9 cellular contexts compared by ENCODE assay signal in the genomic region with DNA sequence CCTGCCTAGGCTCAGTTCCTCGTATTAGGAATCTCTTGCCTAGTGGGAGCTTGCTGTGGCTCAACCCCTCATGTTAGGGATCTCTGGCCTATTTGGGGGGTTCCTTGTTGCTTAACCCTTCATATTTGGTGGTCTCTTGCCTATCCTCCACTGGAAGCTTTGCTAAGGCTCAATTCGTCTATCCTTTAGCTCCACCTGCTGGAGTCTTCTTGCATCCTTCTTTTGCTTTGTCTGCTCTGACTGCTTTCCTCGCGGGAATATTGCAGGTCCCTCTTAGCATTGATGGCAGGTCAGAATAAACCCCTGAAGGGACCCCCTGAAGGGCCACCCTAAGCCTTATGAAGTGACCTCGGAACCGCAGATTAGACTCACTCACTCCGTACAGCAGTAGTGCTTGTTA.
DNase-seq lines count a peak whose midpoint lies in the region; ATAC-seq and TF ChIP-seq lines count a peak whose summit lies in the region.
"Had no signal": no experiment of that assay in that cellular context is flagged by ENCODE, and none has a peak within 500 bp of the region (broad histone marks: within the 10 kb centered on the region; RNA-seq: fewer than 3 reads in every experiment).

No MANE protein-coding gene starts in this region.

- H3K36me3 Mint-ChIP-seq in activated CD8-positive, alpha-beta T cell treated with anti-CD3 and anti-CD28 coated beads, Interleukin-2, amount 10 ng/mL, durations not matched to agents 7 days and 5 days (ENCODE audit: low read depth) = no peaks in the 10 kb centered on the region

- H3K9me3 ChIP-seq in Loucy (ENCODE audit: insufficient read depth, low read depth, low read length) (no peaks in the 10 kb centered on the region; the same call in 1 of the 2 replicates), adipocyte (ENCODE audit: control insufficient read depth, low read length) (no peaks in the 10 kb centered on the region), mesenchymal stem cell (ENCODE audit: control insufficient read depth, low read length) (peaks cover 5% of the 10 kb centered on the region), spleen (peaks cover 4 to 51% (median 34%) of the 10 kb centered on the region in 8 donors)

- H3K18ac ChIP-seq in mesenchymal stem cell (ENCODE audit: low read depth in 1 of 2, low read length in 2 of 2) = no peak overlapping the region

- H3F3A ChIP-seq in Loucy (ENCODE audit: low read depth) = no peaks in the 10 kb centered on the region

- CTCF ChIA-PET in activated CD8-positive, alpha-beta T cell treated with anti-CD3 and anti-CD28 coated beads, Interleukin-2, amount 10 ng/mL, durations not matched to agents 7 days and 5 days (lab: Charles Lee) = no interaction called here

- WGBS in mesenchymal stem cell = 61% methylated on average over 7 of the region's 7 CpGs
- WGBS in spleen, 5 donors = 61 to 70% (median 67%) methylated on average over 7 of the region's 7 CpGs

- no peak overlapping the region for H3K27ac Mint-ChIP-seq in activated CD8-positive, alpha-beta T cell treated with anti-CD3 and anti-CD28 coated beads, Interleukin-2, amount 10 ng/mL, durations not matched to agents 7 days and 5 days

- TF ChIP-seq POLR2A in spleen (IDR thresholded peaks at IDR 0.05) = no peak

- no peaks in the 10 kb centered on the region for H3K4me1 ChIP-seq in Loucy (ENCODE audit: insufficient read depth, low read length, poor library complexity, severe bottlenecking)
- no peaks in the 10 kb centered on the region for H3K4me1 ChIP-seq in adipocyte (ENCODE audit: control insufficient read depth, insufficient read depth, low read length)
- H3K4me1 ChIP-seq in mesenchymal stem cell (ENCODE audit: control insufficient read depth, insufficient read depth, low read depth, low read length) = no peaks in the 10 kb centered on the region
- H3K4me1 ChIP-seq in spleen = no peaks in the 10 kb centered on the region

- H3K9me2 ChIP-seq in Loucy (replicated peaks; ENCODE audit: low read depth, low read length) = no peaks in the 10 kb centered on the region

- no peak overlapping the region for H2BK15ac ChIP-seq in mesenchymal stem cell (ENCODE audit: low read depth, poor library complexity, severe bottlenecking)

- H3K27ac ChIP-seq in mesenchymal stem cell (ENCODE audit: low read length, poor library complexity, severe bottlenecking) (no peak overlapping the region), spleen (no peak overlapping the region)
- H3K27ac ChIP-seq: epithelial cell of prostate had no signal

- H3K4me3 Mint-ChIP-seq in activated CD8-positive, alpha-beta T cell treated with anti-CD3 and anti-CD28 coated beads, Interleukin-2, amount 10 ng/mL, durations not matched to agents 7 days and 5 days = no peak overlapping the region

- H3K4me2 ChIP-seq in Loucy (ENCODE audit: low read depth, low read length, poor library complexity, severe bottlenecking) (no peak overlapping the region), mesenchymal stem cell (ENCODE audit: low read length, poor library complexity, severe bottlenecking) (no peak overlapping the region)

- peak; percentile 71 for DNase-seq in ELR (ENCODE audit: low read depth)
- peak; percentile 62 for DNase-seq in adipocyte (ENCODE audit: low read depth)
- peak; percentile 19 for DNase-seq in mesenchymal stem cell
- no peak for DNase-seq in spleen
- DNase-seq in activated CD8-positive, alpha-beta T cell treated with anti-CD3 and anti-CD28 coated beads, Interleukin-2, amount 10 ng/mL, durations not matched to agents 7 days and 5 days = no peak

- H3K23ac ChIP-seq in mesenchymal stem cell (ENCODE audit: low read length in 2 of 2) = no peak overlapping the region

- H4K20me1 ChIP-seq in Loucy (ENCODE audit: insufficient read depth, low read length, poor library complexity, severe bottlenecking) = no peaks in the 10 kb centered on the region

- no peak overlapping the region for H4K91ac ChIP-seq in mesenchymal stem cell (ENCODE audit: low read length)

- H2BK120ac ChIP-seq in mesenchymal stem cell (ENCODE audit: low read depth, low read length) = no peak overlapping the region

- no peak overlapping the region for H2BK12ac ChIP-seq in mesenchymal stem cell (ENCODE audit: low read length in 2 of 2)

- H3K9me3 Mint-ChIP-seq in activated CD8-positive, alpha-beta T cell treated with anti-CD3 and anti-CD28 coated beads, Interleukin-2, amount 10 ng/mL, durations not matched to agents 7 days and 5 days (ENCODE audit: insufficient read depth) = peaks cover 7% of the 10 kb centered on the region

- no peaks in the 10 kb centered on the region for H3K4me1 Mint-ChIP-seq in activated CD8-positive, alpha-beta T cell treated with anti-CD3 and anti-CD28 coated beads, Interleukin-2, amount 10 ng/mL, durations not matched to agents 7 days and 5 days (ENCODE audit: low read depth)

- no peaks in the 10 kb centered on the region for H3K27me3 Mint-ChIP-seq in activated CD8-positive, alpha-beta T cell treated with anti-CD3 and anti-CD28 coated beads, Interleukin-2, amount 10 ng/mL, durations not matched to agents 7 days and 5 days (ENCODE audit: low read depth)

- H3K27me3 ChIP-seq in Loucy (ENCODE audit: insufficient read depth, low read length, poor library complexity, severe bottlenecking) (no peaks in the 10 kb centered on the region), adipocyte (replicated peaks; ENCODE audit: control insufficient read depth, insufficient read depth, low read length) (no peaks in the 10 kb centered on the region), mesenchymal stem cell (ENCODE audit: control insufficient read depth in 1 of 2, insufficient read depth in 1 of 2, low read length in 2 of 2) (no peaks in the 10 kb centered on the region), spleen (replicated peaks in 1 of 7) (no peaks in the 10 kb centered on the region)

- no peak overlapping the region for H2AK5ac ChIP-seq in mesenchymal stem cell (ENCODE audit: low read length, severe bottlenecking)

- peak; percentile 90 for TF ChIP-seq CTCF in Loucy (conservative IDR thresholded peaks at IDR 0.05; ENCODE audit: low read length)
- TF ChIP-seq CTCF in spleen (IDR thresholded peaks at IDR 0.05 in 8 of 11, conservative IDR thresholded peaks at IDR 0.05 in 3 of 11) = no peak

- no peak overlapping the region for H2BK5ac ChIP-seq in mesenchymal stem cell (ENCODE audit: low read depth, low read length, poor library complexity, severe bottlenecking)

- POLR2A ChIA-PET in activated CD8-positive, alpha-beta T cell treated with anti-CD3 and anti-CD28 coated beads, Interleukin-2, amount 10 ng/mL, durations not matched to agents 7 days and 5 days (lab: Charles Lee) = no interaction called here

- H3K9ac ChIP-seq in Loucy (ENCODE audit: low read depth, low read length, poor library complexity, severe bottlenecking) (no peak overlapping the region), adipocyte (ENCODE audit: low read length) (no peak overlapping the region), mesenchymal stem cell (ENCODE audit: low read length) (no peak overlapping the region)

- H2AFZ ChIP-seq in Loucy (ENCODE audit: low read length) = no peak overlapping the region
- no peak overlapping the region for H2AFZ ChIP-seq in mesenchymal stem cell (ENCODE audit: low read depth, low read length)

- intact Hi-C loops in spleen (cut with DNase I; ENCODE audit: low total_unique reads) = no loop called here

- no peaks in the 10 kb centered on the region for H3K79me1 ChIP-seq in mesenchymal stem cell (replicated peaks; ENCODE audit: low read length, poor library complexity, severe bottlenecking)

- ATAC-seq in HG02885 (IDR thresholded peaks at IDR 0.05; ENCODE audit: poor library complexity, unreplicated experiment) = no peak
- ATAC-seq in HG03354 (IDR thresholded peaks at IDR 0.05; ENCODE audit: poor library complexity, severe bottlenecking, unreplicated experiment) = no peak
- ATAC-seq in activated CD8-positive, alpha-beta T cell treated with anti-CD3 and anti-CD28 coated beads, Interleukin-2, amount 10 ng/mL, durations not matched to agents 7 days and 5 days = no peak

- H3K14ac ChIP-seq in mesenchymal stem cell (ENCODE audit: low read length in 2 of 2) = no peak overlapping the region

- no peak overlapping the region for H3K4me3 ChIP-seq in Loucy (ENCODE audit: low read length, poor library complexity, severe bottlenecking)
- H3K4me3 ChIP-seq in adipocyte (ENCODE audit: low read length) = no peak overlapping the region
- H3K4me3 ChIP-seq in mesenchymal stem cell (ENCODE audit: insufficient read depth in 1 of 2, low read depth in 1 of 2, low read length in 2 of 2) = no peak overlapping the region
- H3K4me3 ChIP-seq in spleen = no peak overlapping the region

- no peak overlapping the region for H3K4ac ChIP-seq in mesenchymal stem cell (ENCODE audit: low read depth in 1 of 2, low read length in 2 of 2)

- H4K8ac ChIP-seq in mesenchymal stem cell (ENCODE audit: low read length) = no peak overlapping the region

- H3K79me2 ChIP-seq in Loucy (ENCODE audit: insufficient read depth, low read length) = no peaks in the 10 kb centered on the region

- H3K36me3 ChIP-seq in Loucy (ENCODE audit: insufficient read depth, low read length) = no peaks in the 10 kb centered on the region
- no peaks in the 10 kb centered on the region for H3K36me3 ChIP-seq in adipocyte (ENCODE audit: control insufficient read depth, insufficient read depth, low read length, severe bottlenecking)
- no peaks in the 10 kb centered on the region for H3K36me3 ChIP-seq in mesenchymal stem cell (ENCODE audit: control insufficient read depth in 1 of 2, insufficient read depth in 2 of 2, low read depth in 1 of 2, low read length in 2 of 2)
- no peaks in the 10 kb centered on the region for H3K36me3 ChIP-seq in spleen

Comparison
In these comparisons a context has a peak if more than half of its experiments do, and no peak if none do; other contexts are left out.
1. DNase-seq: peak in ELR (single experiment), adipocyte (single experiment) and mesenchymal stem cell (single experiment); none in spleen (single experiment) and activated CD8-positive, alpha-beta T cell treated with anti-CD3 and anti-CD28 coated beads, Interleukin-2, amount 10 ng/mL, durations not matched to agents 7 days and 5 days (single experiment).